ENCODE assay signal across 8 cellular contexts in genomic region chr10:27252267-27253000, GRCh38. TPM values are rescaled to one million over a fixed set of nuclear protein-coding genes. Genes with fewer than 3 reads are reported as not detected.
DNase-seq lines count a peak whose midpoint lies in the region; ATAC-seq and TF ChIP-seq lines count a peak whose summit lies in the region.

No MANE protein-coding gene starts in this region.

- H3K4me3 Mint-ChIP-seq in activated naive CD4-positive, alpha-beta T cell treated with anti-CD3 and anti-CD28 coated beads, Interleukin-2, amount 10 ng/mL, durations not matched to agents 7 days and 5 days, result peak overlapping the region; percentile 69

- intact Hi-C loops in right cardiac atrium (cut with DNase I) (no loop called here), spleen (cut with DNase I; ENCODE audit: low total_unique reads) (no loop called here)

- peak in 1 of 3 donors; percentile 30 for TF ChIP-seq POLR2A in spleen (IDR thresholded peaks at IDR 0.05)

- H3K27me3 ChIP-seq in right cardiac atrium (ENCODE audit: control insufficient read depth, insufficient read depth) (no peaks in the 10 kb centered on the region), spleen (replicated peaks in 1 of 7) (peaks cover 0 to 7% (median 0%) of the 10 kb centered on the region in 7 donors)

- peak; percentile 100 for ATAC-seq in GM18511 (IDR thresholded peaks at IDR 0.05; ENCODE audit: unreplicated experiment)
- peak; percentile 100 for ATAC-seq in HG02943 (IDR thresholded peaks at IDR 0.05; ENCODE audit: low read depth, unreplicated experiment)
- peak; percentile 96 to 99 for ATAC-seq in right cardiac atrium

- H3K9me3 ChIP-seq in right cardiac atrium (ENCODE audit: control insufficient read depth, low read length), result no peaks in the 10 kb centered on the region
- H3K9me3 ChIP-seq in spleen, result peaks cover 0 to 5% (median 0%) of the 10 kb centered on the region in 8 donors

- CTCF ChIA-PET in activated naive CD4-positive, alpha-beta T cell treated with anti-CD3 and anti-CD28 coated beads, Interleukin-2, amount 10 ng/mL, durations not matched to agents 7 days and 5 days (lab: Charles Lee), result interaction anchor here (0.6 to 1.5 kb wide), 5 partner anchors 9 to 39 kb away, joined by 3 to 9 read pairs (median 3); no protein-coding TSS in a partner anchor

- H3K27ac Mint-ChIP-seq in activated naive CD4-positive, alpha-beta T cell treated with anti-CD3 and anti-CD28 coated beads, Interleukin-2, amount 10 ng/mL, durations not matched to agents 7 days and 5 days, result peak overlapping the region; percentile 72

- TF ChIP-seq CTCF in spleen (IDR thresholded peaks at IDR 0.05 in 8 of 11, conservative IDR thresholded peaks at IDR 0.05 in 3 of 11), result peak; percentile 22 to 97 (median 92)

- H3K36me3 Mint-ChIP-seq in activated naive CD4-positive, alpha-beta T cell treated with anti-CD3 and anti-CD28 coated beads, Interleukin-2, amount 10 ng/mL, durations not matched to agents 7 days and 5 days, result no peaks in the 10 kb centered on the region

- H3K27ac ChIP-seq in right cardiac atrium (ENCODE audit: low read length) (peak overlapping the region; percentile 40), spleen (peak overlapping the region; percentile 83 to 93 (median 88))

- H3K4me3 ChIP-seq in right cardiac atrium (ENCODE audit: low read length) (peak overlapping the region; percentile 58), spleen (peak overlapping the region; percentile 42 to 79 (median 48))

- peaks cover 4% of the 10 kb centered on the region for H3K9me3 Mint-ChIP-seq in activated naive CD4-positive, alpha-beta T cell treated with anti-CD3 and anti-CD28 coated beads, Interleukin-2, amount 10 ng/mL, durations not matched to agents 7 days and 5 days

- H3K4me1 Mint-ChIP-seq in activated naive CD4-positive, alpha-beta T cell treated with anti-CD3 and anti-CD28 coated beads, Interleukin-2, amount 10 ng/mL, durations not matched to agents 7 days and 5 days, result peaks cover 17% of the 10 kb centered on the region

- peaks cover 17% of the 10 kb centered on the region for H3K27me3 Mint-ChIP-seq in activated naive CD4-positive, alpha-beta T cell treated with anti-CD3 and anti-CD28 coated beads, Interleukin-2, amount 10 ng/mL, durations not matched to agents 7 days and 5 days

- peak; percentile 76 for DNase-seq in RPMI7951 (ENCODE audit: low read depth)
- DNase-seq in activated naive CD4-positive, alpha-beta T cell treated with anti-CD3 and anti-CD28 coated beads, Interleukin-2, amount 10 ng/mL, durations not matched to agents 7 days and 5 days, result peak; percentile 81
- DNase-seq in right cardiac atrium, result peak; percentile 73 to 90 (median 89)
- peak; percentile 95 for DNase-seq in spleen
- DNase-seq in ACHN, result no peak
- no peak for DNase-seq in inferior parietal cortex (ENCODE audit: extremely low spot score)

- H3K4me1 ChIP-seq in right cardiac atrium (ENCODE audit: control insufficient read depth, insufficient read depth, low read length) (no peaks in the 10 kb centered on the region), spleen (peaks cover 0 to 20% (median 6%) of the 10 kb centered on the region in 6 donors)

- WGBS in right cardiac atrium, result 10% methylated on average over 63 of the region's 63 CpGs
- WGBS in spleen, 5 donors, result 12 to 29% (median 14%) methylated on average over 40 to 63 of the region's 63 CpGs

- H3K36me3 ChIP-seq in spleen, result no peaks in the 10 kb centered on the region

- in situ Hi-C loops in ACHN (cut with HindIII; ENCODE audit: low pct_ligation_motif_present, low pct_unique_long_range_greater_than_20kb, low sequenced_read_pairs), result no loop called here

RNA-seq across cellular contexts. Expression of gene ACBD5, which starts 11.8 kb away (rescaled TPM):
- total RNA-seq in RPMI7951 (2014; rRNA removed; shearing (Covaris generic)), result 28.2 and 29.1 TPM in 2 replicates
- total RNA-seq in right cardiac atrium (10 to 100 TPM; 36.7 to 44.8 (median 38.1) TPM), spleen (10 to 100 TPM; 20.8 to 31.2 (median 23.7) TPM)
- polyA plus RNA-seq in right cardiac atrium (16.8 TPM), spleen (10 to 100 TPM in 1 of 3 donors, 1 to 10 TPM in 2; 7.7 to 12.6 (median 8.4) TPM)

Comparison
In these comparisons a context has a peak if more than half of its experiments do, and no peak if none do; other contexts are left out.
1. DNase-seq: peak in RPMI7951 (single experiment), activated naive CD4-positive, alpha-beta T cell treated with anti-CD3 and anti-CD28 coated beads, Interleukin-2, amount 10 ng/mL, durations not matched to agents 7 days and 5 days (single experiment), right cardiac atrium (3 of 3) and spleen (single experiment); none in ACHN (single experiment) and inferior parietal cortex (single experiment).
2. Peak in every context shown above with its lines, with median percentiles within 50 percentile points of each other: ATAC-seq.